ENCODE assay signal across 6 cellular contexts in the genomic region with DNA sequence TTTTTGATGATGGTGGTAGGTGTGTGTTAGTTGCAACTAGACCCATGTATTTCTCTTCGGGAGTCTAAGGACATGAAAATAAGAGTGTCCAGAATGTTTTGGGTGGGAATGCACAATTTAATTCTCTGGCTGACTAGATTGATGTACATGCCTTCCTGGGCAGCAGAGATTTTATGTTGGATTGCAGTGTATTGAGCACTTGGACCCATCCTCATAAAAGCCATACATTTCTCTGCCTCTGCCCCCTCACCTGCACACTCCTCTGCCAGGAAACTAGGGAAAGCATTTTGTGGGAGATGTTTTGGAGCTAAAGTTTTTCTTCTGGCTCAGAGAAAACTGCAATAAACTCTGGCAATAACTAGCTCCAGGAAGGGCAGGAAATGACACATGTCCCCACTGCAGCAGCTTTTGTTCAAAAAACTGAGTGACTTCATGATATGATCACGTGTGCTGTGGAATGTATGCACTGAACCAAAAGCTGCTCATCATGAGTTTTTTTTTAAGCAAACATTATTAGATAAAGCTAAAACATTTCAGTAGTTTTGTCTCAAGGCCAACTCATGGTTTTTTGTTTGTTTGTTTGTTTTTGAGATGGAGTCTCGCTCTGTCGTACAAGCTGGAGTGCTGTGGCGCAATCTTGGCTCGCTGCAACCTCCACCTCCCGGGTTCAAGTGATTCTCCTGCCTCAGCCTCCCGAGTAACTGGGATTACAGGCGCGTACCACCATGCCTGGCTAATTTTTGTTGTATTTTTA. TPM values are rescaled to one million over a fixed set of nuclear protein-coding genes. Genes with fewer than 3 reads are reported as not detected.
DNase-seq lines count a peak whose midpoint lies in the region; ATAC-seq and TF ChIP-seq lines count a peak whose summit lies in the region.

No MANE protein-coding gene starts in this region.

- H3K9me2 ChIP-seq in GM23248 (ENCODE audit: insufficient read depth) = no peaks in the 10 kb centered on the region

- peaks cover 64% of the 10 kb centered on the region for H3F3A ChIP-seq in GM23248 (ENCODE audit: insufficient read depth)

- H3K36me3 Mint-ChIP-seq in activated T-helper 17 cell treated with anti-CD3 and anti-CD28 coated beads, Interleukin-2, amount 50 U/mL, for 72 hours (ENCODE audit: low read depth) = peaks cover 34% of the 10 kb centered on the region

- H3K27ac ChIP-seq in GM23248 (peak overlapping the region; percentile 94), lung (ENCODE audit: low read depth in 1 of 2, low read length in 1 of 2) (peak overlapping the region; percentile 80 to 86)

- peak overlapping the region; percentile 45 for H2AFZ ChIP-seq in GM23248

- peaks cover 7% of the 10 kb centered on the region for H3K4me1 Mint-ChIP-seq in activated T-helper 17 cell treated with anti-CD3 and anti-CD28 coated beads, Interleukin-2, amount 50 U/mL, for 72 hours

- WGBS in GM23248 (ENCODE audit: low coverage in 1 of 2, low lambda C conversion rate in 2 of 2, missing lambda C conversion rate in 2 of 2), 2 experiments = 39 to 41% methylated on average over 10 of the region's 10 CpGs
- 42 to 47% methylated on average over 10 of the region's 10 CpGs for WGBS in lung, 2 donors

- H3K27me3 ChIP-seq in GM23248 (replicated peaks; ENCODE audit: insufficient read depth) (no peaks in the 10 kb centered on the region), lung (ENCODE audit: control insufficient read depth, insufficient read depth) (no peaks in the 10 kb centered on the region)

- peak overlapping the region; percentile 61 for H3K4me3 Mint-ChIP-seq in activated T-helper 17 cell treated with anti-CD3 and anti-CD28 coated beads, Interleukin-2, amount 50 U/mL, for 72 hours

- no peaks in the 10 kb centered on the region for H3K9me3 ChIP-seq in GM23248 (ENCODE audit: low read depth)
- no peaks in the 10 kb centered on the region for H3K9me3 ChIP-seq in lung (ENCODE audit: control insufficient read depth in 2 of 2, insufficient read depth in 1 of 2, low read length in 1 of 2)

- no peak for TF ChIP-seq CTCF in lung (IDR thresholded peaks at IDR 0.05; ENCODE audit: control extremely low read depth, extremely low read depth)

- peaks cover 36% of the 10 kb centered on the region for H3K4me1 ChIP-seq in GM23248 (ENCODE audit: insufficient read depth)
- peaks cover 4 to 8% of the 10 kb centered on the region in 2 donors for H3K4me1 ChIP-seq in lung (ENCODE audit: control insufficient read depth in 2 of 2, insufficient read depth in 2 of 2, low read length in 2 of 2)

- H3K36me3 ChIP-seq in GM23248 (ENCODE audit: low read depth) (0 out of 2 replicates have a peak, but pooled peaks cover 15% of the 10 kb centered on the region), lung (ENCODE audit: control insufficient read depth in 2 of 2, insufficient read depth in 2 of 2, low read length in 2 of 2) (peaks cover 4 to 8% of the 10 kb centered on the region in 2 donors)

- in situ Hi-C loops in GM23248 (cut with MboI) = no loop called here

- H3K9ac ChIP-seq in GM23248 = peak overlapping the region; percentile 73

- peak overlapping the region; percentile 89 for H3K27ac Mint-ChIP-seq in activated T-helper 17 cell treated with anti-CD3 and anti-CD28 coated beads, Interleukin-2, amount 50 U/mL, for 72 hours

- no peaks in the 10 kb centered on the region for H4K20me1 ChIP-seq in GM23248 (ENCODE audit: insufficient read depth)

- no peaks in the 10 kb centered on the region for H3K9me3 Mint-ChIP-seq in activated T-helper 17 cell treated with anti-CD3 and anti-CD28 coated beads, Interleukin-2, amount 50 U/mL, for 72 hours

- H3K4me3 ChIP-seq in GM23248 = peak overlapping the region; percentile 54
- H3K4me3 ChIP-seq in lung = no peak overlapping the region

- no peaks in the 10 kb centered on the region for H3K27me3 Mint-ChIP-seq in activated T-helper 17 cell treated with anti-CD3 and anti-CD28 coated beads, Interleukin-2, amount 50 U/mL, for 72 hours

- peak; percentile 94 for ATAC-seq in activated T-helper 17 cell treated with anti-CD3 and anti-CD28 coated beads, Interleukin-2, amount 50 U/mL, for 72 hours (replicated peaks)
- ATAC-seq in lung (ENCODE audit: insufficient read depth, low FRiP score) (no peak), HG02884 (IDR thresholded peaks at IDR 0.05; ENCODE audit: unreplicated experiment) (no peak), HG03196 (IDR thresholded peaks at IDR 0.05; ENCODE audit: unreplicated experiment) (no peak)

- DNase-seq in GM23248 = peak; percentile 93
- DNase-seq in lung (ENCODE audit: low spot score) = no peak
- no peak for DNase-seq in NCI-H2081 (lab: John Stamatoyannopoulos, UW)

- peaks cover 1% of the 10 kb centered on the region; the same call in 1 of the 2 replicates for H3K79me2 ChIP-seq in GM23248 (ENCODE audit: insufficient read depth)

- peak overlapping the region; percentile 69 for H3K4me2 ChIP-seq in GM23248 (ENCODE audit: unreplicated experiment)

RNA-seq across cellular contexts. Expression of a gene that starts 17.6 kb away (rescaled TPM):
- total RNA-seq in GM23248 (2014; rRNA removed; shearing (Covaris generic)) = 29.7 and 32.4 TPM in 2 replicates
- polyA plus RNA-seq in GM23248 (2016; fragmentation: Nextera tagmentation; extraction: Ambion mirVana) = 30.5 and 33.1 TPM in 2 replicates
- 10 to 100 TPM; 28.1 to 79.8 TPM for total RNA-seq in activated T-helper 17 cell treated with anti-CD3 and anti-CD28 coated beads, Interleukin-2, amount 50 U/mL, for 72 hours
- total RNA-seq in lung = 10 to 100 TPM; 43.6 to 58.2 TPM
- 10 to 100 TPM; 15.8 to 41.4 TPM for polyA plus RNA-seq in lung

RNA-seq across cellular contexts. Expression of a gene that starts 34.2 kb away (rescaled TPM):
- total RNA-seq in GM23248 (2014; rRNA removed; shearing (Covaris generic)) = 28.5 and 30.2 TPM in 2 replicates
- polyA plus RNA-seq in GM23248 (2016; fragmentation: Nextera tagmentation; extraction: Ambion mirVana) (16.2 and 18.3 TPM in 2 replicates), lung (1 to 10 TPM in 1 of 2 donors, under 1 TPM in 1; 0.91 to 7.3 TPM)
- 10 to 100 TPM; 36.7 to 61.9 TPM for total RNA-seq in activated T-helper 17 cell treated with anti-CD3 and anti-CD28 coated beads, Interleukin-2, amount 50 U/mL, for 72 hours
- total RNA-seq in lung = 10 to 100 TPM in 1 of 2 donors, 1 to 10 TPM in 1; 9.0 to 22.4 TPM

RNA-seq across cellular contexts. Expression of a gene that starts 36.6 kb away (rescaled TPM):
- total RNA-seq in GM23248 (2014; rRNA removed; shearing (Covaris generic)) = 20.4 and 24.4 TPM in 2 replicates
- 24.9 and 30.3 TPM in 2 replicates for polyA plus RNA-seq in GM23248 (2016; fragmentation: Nextera tagmentation; extraction: Ambion mirVana)
- total RNA-seq in activated T-helper 17 cell treated with anti-CD3 and anti-CD28 coated beads, Interleukin-2, amount 50 U/mL, for 72 hours = 10 to 100 TPM; 62.7 to 65.0 TPM
- 10 to 100 TPM; 46.1 to 61.4 TPM for total RNA-seq in lung
- 10 to 100 TPM; 16.2 to 18.6 TPM for polyA plus RNA-seq in lung

RNA-seq across cellular contexts. Expression of a gene that starts 40.6 kb away (rescaled TPM):
- 24.2 TPM in 2 replicates for total RNA-seq in GM23248 (2014; rRNA removed; shearing (Covaris generic))
- 25.3 and 27.8 TPM in 2 replicates for polyA plus RNA-seq in GM23248 (2016; fragmentation: Nextera tagmentation; extraction: Ambion mirVana)
- 100 to 1,000 TPM in 1 of 2 donors, 10 to 100 TPM in 1; 67.5 to 109 TPM for total RNA-seq in activated T-helper 17 cell treated with anti-CD3 and anti-CD28 coated beads, Interleukin-2, amount 50 U/mL, for 72 hours
- 10 to 100 TPM; 35.0 to 63.1 TPM for total RNA-seq in lung
- 10 to 100 TPM; 15.4 to 34.2 TPM for polyA plus RNA-seq in lung

RNA-seq across cellular contexts. Expression of a gene that starts 47.9 kb away (rescaled TPM):
- not detected in 2 replicates for total RNA-seq in GM23248 (2014; rRNA removed; shearing (Covaris generic))
- polyA plus RNA-seq in GM23248 (2016; fragmentation: Nextera tagmentation; extraction: Ambion mirVana) (0.20 and 0.39 TPM in 2 replicates), lung (under 1 TPM; 0.05 to 0.20 TPM)
- not detected for total RNA-seq in activated T-helper 17 cell treated with anti-CD3 and anti-CD28 coated beads, Interleukin-2, amount 50 U/mL, for 72 hours
- total RNA-seq in lung = not detected
